In the genomic region with DNA sequence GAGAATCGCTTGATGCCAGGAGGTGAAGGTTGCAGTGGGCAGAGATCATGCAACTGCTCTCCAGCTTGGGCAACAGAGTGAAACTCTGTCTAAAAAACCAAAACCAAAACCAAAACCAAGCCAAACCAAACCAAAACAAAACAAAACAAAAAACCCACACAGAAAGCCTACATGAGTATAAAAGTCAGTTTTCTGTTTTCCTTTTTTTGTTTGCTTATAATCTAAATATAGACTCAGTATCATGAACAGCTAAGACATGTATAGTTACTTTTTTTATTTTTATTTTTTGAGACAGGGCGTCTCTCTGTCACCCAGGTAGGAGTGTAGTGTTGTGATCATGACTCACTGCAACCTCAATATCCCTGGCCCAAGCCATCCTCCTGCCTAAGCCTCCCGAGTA, we compare ENCODE assay signal across 12 cellular contexts. TPM values are rescaled to one million over a fixed set of nuclear protein-coding genes. Genes with fewer than 3 reads are reported as not detected.
DNase-seq lines count a peak whose midpoint lies in the region; ATAC-seq and TF ChIP-seq lines count a peak whose summit lies in the region.
"Had no signal": no experiment of that assay in that cellular context is flagged by ENCODE, and none has a peak within 500 bp of the region (broad histone marks: within the 10 kb centered on the region; RNA-seq: fewer than 3 reads in every experiment).

No MANE protein-coding gene starts in this region.

- no peaks in the 10 kb centered on the region for H3K36me3 ChIP-seq in CD8-positive, alpha-beta T cell (ENCODE audit: insufficient read depth, low read length)
- H3K36me3 ChIP-seq in MM.1S (replicated peaks; ENCODE audit: insufficient read depth, low read length), result no peaks in the 10 kb centered on the region
- H3K36me3 ChIP-seq: suprapubic skin had no signal

- H3K4me1 ChIP-seq in CD8-positive, alpha-beta T cell (ENCODE audit: insufficient read depth, low read length), result no peaks in the 10 kb centered on the region
- H3K4me1 ChIP-seq in MM.1S (ENCODE audit: low read length), result no peaks in the 10 kb centered on the region
- H3K4me1 ChIP-seq: suprapubic skin had no signal

- H3K9me3 ChIP-seq in CD8-positive, alpha-beta T cell (ENCODE audit: low read length), result no peaks in the 10 kb centered on the region
- no peaks in the 10 kb centered on the region for H3K9me3 ChIP-seq in MM.1S (replicated peaks; ENCODE audit: insufficient read depth, low read length)
- H3K9me3 ChIP-seq: suprapubic skin had no signal

- peaks cover 11% of the 10 kb centered on the region for H3K4me1 Mint-ChIP-seq in CD8-positive, alpha-beta T cell (ENCODE audit: low read depth)

- no peaks in the 10 kb centered on the region for H3K9me2 ChIP-seq in MM.1S (replicated peaks; ENCODE audit: insufficient read depth, low read length)

- no peak overlapping the region for H3K9ac ChIP-seq in MM.1S (ENCODE audit: low read length)

- no peaks in the 10 kb centered on the region for H3K9me3 Mint-ChIP-seq in CD8-positive, alpha-beta T cell

- no peak for DNase-seq in CD8-positive, alpha-beta T cell
- peak; percentile 82 for DNase-seq in MM.1S
- DNase-seq in AG08395 (ENCODE audit: low spot score), result no peak
- no peak for DNase-seq in NCI-H1048 (lab: John Stamatoyannopoulos, UW)
- DNase-seq in NCI-H1694 (lab: John Stamatoyannopoulos, UW), result no peak
- DNase-seq: kidney, NCI-H524 treated with DMSO at 0.1 percent for 48 hours, nucleus accumbens had no signal

- no peak for TF ChIP-seq CTCF in CD8-positive, alpha-beta T cell (IDR thresholded peaks at IDR 0.05)
- TF ChIP-seq CTCF in MM.1S (IDR thresholded peaks at IDR 0.05; ENCODE audit: low read length), result no peak

- no peaks in the 10 kb centered on the region for H4K20me1 ChIP-seq in MM.1S (ENCODE audit: insufficient read depth, low read length)

- intact Hi-C loops in CD8-positive, alpha-beta T cell (cut with DNase I, micrococcal nuclease), result no loop called here

- H3K36me3 Mint-ChIP-seq in CD8-positive, alpha-beta T cell, result no peaks in the 10 kb centered on the region

- no peaks in the 10 kb centered on the region for H3F3A ChIP-seq in MM.1S (ENCODE audit: insufficient read depth, low read length)

- POLR2A ChIA-PET in CD8-positive, alpha-beta T cell (lab: Charles Lee), result interaction anchor here (1.0 kb wide), 1 partner anchor 193 kb away, joined by 3 read pairs; no protein-coding TSS in a partner anchor

- no peak overlapping the region for H2AFZ ChIP-seq in MM.1S (ENCODE audit: low read length)

- no peak overlapping the region for H3K4me3 ChIP-seq in CD8-positive, alpha-beta T cell (ENCODE audit: low read depth, low read length)
- H3K4me3 ChIP-seq in MM.1S (ENCODE audit: low read length), result no peak overlapping the region
- H3K4me3 ChIP-seq: suprapubic skin had no signal

- ATAC-seq in CD8-positive, alpha-beta T cell, result peak; percentile 42
- ATAC-seq in GM19035 (IDR thresholded peaks at IDR 0.05; ENCODE audit: unreplicated experiment), result peak; percentile 67
- peak; percentile 60 for ATAC-seq in HG02870 (IDR thresholded peaks at IDR 0.05; ENCODE audit: unreplicated experiment)
- ATAC-seq in HG03045 (IDR thresholded peaks at IDR 0.05; ENCODE audit: unreplicated experiment), result no peak

- no peak overlapping the region for H3K4me2 ChIP-seq in MM.1S (ENCODE audit: low read depth, low read length)

- H3K79me2 ChIP-seq in MM.1S (ENCODE audit: low read length), result no peaks in the 10 kb centered on the region

- H3K27ac ChIP-seq in CD8-positive, alpha-beta T cell (ENCODE audit: low read depth, low read length), result no peak overlapping the region
- peak overlapping the region; percentile 19; the same call in 1 of the 2 replicates for H3K27ac ChIP-seq in MM.1S (ENCODE audit: low read length)
- H3K27ac ChIP-seq: suprapubic skin had no signal

- CTCF ChIA-PET in CD8-positive, alpha-beta T cell (lab: Charles Lee), result interaction anchor here (1.5 to 1.7 kb wide), 2 partner anchors 15 to 193 kb away, joined by 6 read pairs; no protein-coding TSS in a partner anchor

- H3K27me3 Mint-ChIP-seq in CD8-positive, alpha-beta T cell (ENCODE audit: low read depth), result peaks cover 9% of the 10 kb centered on the region

- H3K27ac Mint-ChIP-seq in CD8-positive, alpha-beta T cell, result no peak overlapping the region

- no peaks in the 10 kb centered on the region for H3K27me3 ChIP-seq in CD8-positive, alpha-beta T cell (ENCODE audit: insufficient read depth, low read length)
- no peaks in the 10 kb centered on the region for H3K27me3 ChIP-seq in MM.1S (replicated peaks; ENCODE audit: insufficient read depth, low read length)
- H3K27me3 ChIP-seq: suprapubic skin had no signal

- no peak overlapping the region for H3K4me3 Mint-ChIP-seq in CD8-positive, alpha-beta T cell

RNA-seq across cellular contexts. Expression of gene MTPN, which starts 16.8 kb away (rescaled TPM):
- total RNA-seq in CD8-positive, alpha-beta T cell, result 100 to 1,000 TPM in 1 of 2 experiments, 10 to 100 TPM in 1; 91.9 to 101 TPM
